In genomic region chr2:27752551-27753237, GRCh38 we compare ENCODE assay signal across 1 cellular context.
A peak's percentile ranks its signal among the peaks of the same experiment; 100 is the strongest.
TF ChIP-seq lines count a peak whose summit lies in the region.

No MANE protein-coding gene starts in this region.

TF ChIP-seq in HepG2, 621 proteins besides CTCF, POLR2A, EP300 and RAD21 (continued from another document and continues in another):
- TF ChIP-seq ZNF142 (CRISPR knock-in tag; IDR thresholded peaks at IDR 0.05) (peak; percentile 59), ZNF629 (CRISPR knock-in tag; conservative IDR thresholded peaks at IDR 0.05) (no peak), RARG (CRISPR knock-in tag; IDR thresholded peaks at IDR 0.05; ENCODE audit: low read depth) (0 out of 2 replicates have a peak, but pooled peaks have one; percentile 59), HNF1A (IDR thresholded peaks at IDR 0.05; ENCODE audit: low read depth) (0 out of 2 replicates have a peak, but pooled peaks have one; percentile 26), HNF1A (CRISPR knock-in tag; IDR thresholded peaks at IDR 0.05; ENCODE audit: borderline replicate concordance) (peak; percentile 59; the same call in 1 of the 2 replicates), ZFY (CRISPR knock-in tag; IDR thresholded peaks at IDR 0.05) (peak; percentile 65), ZNF878 (CRISPR knock-in tag; IDR thresholded peaks at IDR 0.05) (0 out of 2 replicates have a peak, but pooled peaks have one; percentile 57), TBX2 (CRISPR knock-in tag; IDR thresholded peaks at IDR 0.05; ENCODE audit: borderline replicate concordance) (peak; percentile 56; the same call in 1 of the 2 replicates), KDM2A (CRISPR knock-in tag; IDR thresholded peaks at IDR 0.05; ENCODE audit: borderline replicate concordance, low read depth) (peak; percentile 54; the same call in 1 of the 2 replicates), BCL3 (CRISPR knock-in tag; IDR thresholded peaks at IDR 0.05) (0 out of 2 replicates have a peak, but pooled peaks have one; percentile 14), SOX6 (IDR thresholded peaks at IDR 0.05) (no peak), SOX6 (CRISPR knock-in tag; IDR thresholded peaks at IDR 0.05) (peak; percentile 95), ELF1 (CRISPR knock-in tag; IDR thresholded peaks at IDR 0.05) (no peak), SNAI1 (CRISPR knock-in tag; IDR thresholded peaks at IDR 0.05; ENCODE audit: borderline replicate concordance) (peak; percentile 62), E2F2 (CRISPR knock-in tag; IDR thresholded peaks at IDR 0.05; ENCODE audit: borderline replicate concordance) (peak; percentile 75; the same call in 1 of the 2 replicates), PITX1 (CRISPR knock-in tag; IDR thresholded peaks at IDR 0.05) (0 out of 2 replicates have a peak, but pooled peaks have one; percentile 10), ZNF788 (CRISPR knock-in tag; IDR thresholded peaks at IDR 0.05; ENCODE audit: borderline replicate concordance) (peak; percentile 47; the same call in 1 of the 2 replicates), ZNF556 (CRISPR knock-in tag; IDR thresholded peaks at IDR 0.05; ENCODE audit: borderline replicate concordance) (peak; percentile 71), FOXA1 (IDR thresholded peaks at IDR 0.05) (no peak), FOXA1 (CRISPR knock-in tag; IDR thresholded peaks at IDR 0.05) (peak; percentile 21; the same call in 1 of the 2 replicates), ZSCAN12 (CRISPR knock-in tag; IDR thresholded peaks at IDR 0.05) (0 out of 2 replicates have a peak, but pooled peaks have one; percentile 32), FOSL2 (CRISPR knock-in tag; IDR thresholded peaks at IDR 0.05) (peak; percentile 65), ZNF350 (CRISPR knock-in tag; IDR thresholded peaks at IDR 0.05; ENCODE audit: borderline replicate concordance, low read depth) (peak; percentile 88), PTBP1 (IDR thresholded peaks at IDR 0.05; ENCODE audit: low read depth, low read length, poor library complexity, severe bottlenecking) (no peak), FOXJ3 (CRISPR knock-in tag; IDR thresholded peaks at IDR 0.05; ENCODE audit: borderline replicate concordance) (no peak; the same call in 1 of the 2 replicates), TARDBP (CRISPR knock-in tag; IDR thresholded peaks at IDR 0.05) (peak; percentile 24; the same call in 1 of the 2 replicates), ZBTB4 (CRISPR knock-in tag; IDR thresholded peaks at IDR 0.05; ENCODE audit: borderline replicate concordance) (0 out of 2 replicates have a peak, but pooled peaks have one; percentile 57), ARID5B (CRISPR knock-in tag; IDR thresholded peaks at IDR 0.05) (peak; percentile 37; the same call in 1 of the 2 replicates), ZFP37 (CRISPR knock-in tag; IDR thresholded peaks at IDR 0.05; ENCODE audit: borderline replicate concordance) (0 out of 2 replicates have a peak, but pooled peaks have one; percentile 6), ZNF737 (CRISPR knock-in tag; IDR thresholded peaks at IDR 0.05; ENCODE audit: borderline replicate concordance) (0 out of 2 replicates have a peak, but pooled peaks have one; percentile 55), ZNF691 (CRISPR knock-in tag; IDR thresholded peaks at IDR 0.05; ENCODE audit: borderline replicate concordance, low read depth) (peak; percentile 50; the same call in 1 of the 2 replicates)
